In the genomic region with DNA sequence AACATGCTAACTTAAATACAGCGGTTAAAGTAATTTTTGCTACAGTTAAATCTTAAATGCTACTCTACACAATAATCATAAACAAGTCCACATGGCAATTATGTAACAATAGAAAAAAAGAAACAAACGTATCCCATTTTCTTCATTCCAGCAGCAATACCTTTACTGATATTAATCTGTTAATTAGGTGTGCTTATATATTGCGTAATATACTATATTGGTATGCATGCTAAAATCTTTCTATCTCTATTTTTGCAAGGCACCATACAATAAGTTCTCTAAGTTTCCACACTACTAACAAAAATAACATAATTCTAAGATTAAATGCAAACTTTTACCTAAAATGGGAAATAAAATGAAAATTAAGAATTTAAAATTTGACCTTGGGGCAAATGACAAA, we compare ENCODE assay signal across 36 cellular contexts.
DNase-seq lines count a peak whose midpoint lies in the region; ATAC-seq, FAIRE-seq and TF ChIP-seq lines count a peak whose summit lies in the region.
"Had no signal": no experiment of that assay in that cellular context is flagged by ENCODE, and none has a peak within 500 bp of the region (broad histone marks: within the 10 kb centered on the region; RNA-seq: fewer than 3 reads in every experiment).

No MANE protein-coding gene starts in this region.

- TF ChIP-seq RAD21 in HepG2 (CRISPR knock-in tag; IDR thresholded peaks at IDR 0.05), result no peak
- TF ChIP-seq RAD21 in IMR-90 (IDR thresholded peaks at IDR 0.05; ENCODE audit: low read length), result no peak
- TF ChIP-seq RAD21 in K562 (CRISPR knock-in tag; conservative IDR thresholded peaks at IDR 0.05 in 1 of 2, IDR thresholded peaks at IDR 0.05 in 1 of 2), result no peak
- no peak for TF ChIP-seq RAD21 in H1 (IDR thresholded peaks at IDR 0.05 in 1 of 2, conservative IDR thresholded peaks at IDR 0.05 in 1 of 2; ENCODE audit: low read depth in 2 of 2, low read length in 2 of 2)

- no peaks in the 10 kb centered on the region for H3K36me3 Mint-ChIP-seq in activated naive CD4-positive, alpha-beta T cell treated with anti-CD3 and anti-CD28 coated beads for 36 hours (ENCODE audit: low read depth)
- H3K36me3 Mint-ChIP-seq: CD14-positive monocyte; CD4-positive, alpha-beta memory T cell; CD4-positive, CD25-positive, alpha-beta regulatory T cell; CD8-positive, alpha-beta memory T cell; CD8-positive, alpha-beta T cell had no signal

- H2BK15ac ChIP-seq in IMR-90 (ENCODE audit: low read depth, low read length) (no peak overlapping the region), H1 (ENCODE audit: low read length) (no peak overlapping the region)

- TF ChIP-seq EP300 in HepG2 (IDR thresholded peaks at IDR 0.05; ENCODE audit: low read depth in 2 of 2, low read length in 2 of 2), result no peak
- no peak for TF ChIP-seq EP300 in HepG2 (CRISPR knock-in tag; IDR thresholded peaks at IDR 0.05; ENCODE audit: borderline replicate concordance)
- TF ChIP-seq EP300 in K562 (IDR thresholded peaks at IDR 0.05; ENCODE audit: low read length), result no peak
- no peak for TF ChIP-seq EP300 in H1 (IDR thresholded peaks at IDR 0.05; ENCODE audit: borderline replicate concordance in 1 of 2, low read depth in 2 of 2, low read length in 2 of 2)

- POLR2A ChIA-PET in HepG2 (lab: Yijun Ruan, JAX) (no interaction called here), IMR-90 (lab: Charles Lee; ENCODE audit: unreplicated experiment) (no interaction called here), K562 (lab: Yijun Ruan, JAX) (no interaction called here), H1 (lab: Charles Lee; ENCODE audit: partially characterized antibody) (no interaction called here)

- H2AK5ac ChIP-seq in IMR-90 (ENCODE audit: low read depth, low read length) (no peak overlapping the region), H1 (ENCODE audit: low read depth, low read length) (no peak overlapping the region)

- H2BK20ac ChIP-seq in IMR-90 (ENCODE audit: low read depth, low read length) (no peak overlapping the region), H1 (ENCODE audit: low read length) (no peak overlapping the region)

- H3K23ac ChIP-seq in IMR-90 (ENCODE audit: low read depth, low read length) (no peak overlapping the region), H1 (ENCODE audit: insufficient read length) (no peak overlapping the region)

- H3K18ac ChIP-seq in IMR-90 (ENCODE audit: low read depth, low read length), result no peak overlapping the region
- no peak overlapping the region for H3K18ac ChIP-seq in H1 (ENCODE audit: extremely low read depth, low read length)

- H4K8ac ChIP-seq in IMR-90 (ENCODE audit: low read depth in 2 of 2, low read length in 2 of 2) (no peak overlapping the region), H1 (ENCODE audit: extremely low read depth, insufficient read depth, low read length) (no peak overlapping the region)

- H3K4me3 Mint-ChIP-seq in activated naive CD4-positive, alpha-beta T cell treated with anti-CD3 and anti-CD28 coated beads for 36 hours, result no peak overlapping the region
- H3K4me3 Mint-ChIP-seq: B cell; CD14-positive monocyte; CD4-positive, alpha-beta memory T cell; CD4-positive, alpha-beta T cell; CD4-positive, CD25-positive, alpha-beta regulatory T cell; CD8-positive, alpha-beta memory T cell; CD8-positive, alpha-beta T cell had no signal

- H3K9me3 ChIP-seq in HepG2 (ENCODE audit: low read length), result no peaks in the 10 kb centered on the region
- no peaks in the 10 kb centered on the region for H3K9me3 ChIP-seq in right lobe of liver
- H3K9me3 ChIP-seq in IMR-90 (ENCODE audit: control insufficient read depth, insufficient read depth, low read length), result peaks cover 3% of the 10 kb centered on the region; the same call in 1 of the 2 replicates
- H3K9me3 ChIP-seq in K562 (replicated peaks; ENCODE audit: control insufficient read depth, insufficient read depth, low read depth, low read length), result no peaks in the 10 kb centered on the region; the same call in 1 of the 2 replicates
- no peaks in the 10 kb centered on the region for H3K9me3 ChIP-seq in H1 (ENCODE audit: insufficient read depth in 2 of 2, low read depth in 1 of 2, low read length in 1 of 2)
- H3K9me3 ChIP-seq: A549; BE2C; BLaER1; BLaER1 treated with 17β-estradiol and CSF1 and Interleukin-3, amounts not matched to agents 10 nM and 100 nM; Caco-2 had no signal

- CTCF ChIA-PET in HepG2 (lab: Yijun Ruan, JAX; ENCODE audit: low intra/inter-chr PET ratio, low total read pairs), result no interaction called here
- CTCF ChIA-PET in IMR-90 (lab: Yijun Ruan, JAX), result no interaction called here
- CTCF ChIA-PET in K562 (lab: Yijun Ruan, JAX; ENCODE audit: low intra/inter-chr PET ratio), result no interaction called here
- CTCF ChIA-PET in H1 (lab: Charles Lee; ENCODE audit: partially characterized antibody), result interaction anchor here (0.7 kb wide), 1 partner anchor 564 kb away, joined by 3 read pairs; no protein-coding TSS in a partner anchor
- CTCF ChIA-PET in activated naive CD4-positive, alpha-beta T cell treated with anti-CD3 and anti-CD28 coated beads for 36 hours (lab: Charles Lee), result no interaction called here

- intact Hi-C loops in HepG2 (cut with micrococcal nuclease; ENCODE audit: unreplicated experiment), result no loop called here
- intact Hi-C loops in right lobe of liver (cut with DNase I), result no loop called here
- intact Hi-C loops in IMR-90 (cut with micrococcal nuclease), result no loop called here
- intact Hi-C loops in K562 (cut with micrococcal nuclease), result no loop called here
- intact Hi-C loops in activated naive CD4-positive, alpha-beta T cell treated with anti-CD3 and anti-CD28 coated beads for 36 hours (cut with micrococcal nuclease), result no loop called here
- intact Hi-C loops in left cardiac atrium (cut with DNase I), result no loop called here

- H2AFZ ChIP-seq in HepG2 (ENCODE audit: low read length) (no peak overlapping the region), IMR-90 (replicated peaks; ENCODE audit: low read length, poor library complexity) (no peak overlapping the region), K562 (ENCODE audit: low read depth, low read length) (no peak overlapping the region), H1 (ENCODE audit: low read length) (no peak overlapping the region)

- peaks cover 2% of the 10 kb centered on the region for H3K9me3 Mint-ChIP-seq in activated naive CD4-positive, alpha-beta T cell treated with anti-CD3 and anti-CD28 coated beads for 36 hours
- H3K9me3 Mint-ChIP-seq: CD8-positive, alpha-beta T cell had no signal

- H3K27me3 ChIP-seq in HepG2 (ENCODE audit: control insufficient read depth in 1 of 2, insufficient read depth in 2 of 2, low read length in 2 of 2) (no peaks in the 10 kb centered on the region), right lobe of liver (no peaks in the 10 kb centered on the region), IMR-90 (ENCODE audit: control insufficient read depth, insufficient read depth, low read length) (no peaks in the 10 kb centered on the region), K562 (ENCODE audit: control insufficient read depth in 2 of 2, insufficient read depth in 2 of 2, low read length in 2 of 2) (no peaks in the 10 kb centered on the region), H1 (replicated peaks in 1 of 4; ENCODE audit: control insufficient read depth in 3 of 4, extremely low read depth in 1 of 4, insufficient read depth in 3 of 4, low read length in 3 of 4) (no peaks in the 10 kb centered on the region)
- H3K27me3 ChIP-seq: BE2C; BLaER1; BLaER1 treated with 17β-estradiol and CSF1 and Interleukin-3, amounts not matched to agents 10 nM and 100 nM had no signal

- H3K14ac ChIP-seq in IMR-90 (replicated peaks; ENCODE audit: low read depth, low read length) (no peak overlapping the region), H1 (ENCODE audit: insufficient read length) (no peak overlapping the region)

- TF ChIP-seq CTCF in HepG2 (CRISPR knock-in tag; IDR thresholded peaks at IDR 0.05) (no peak), right lobe of liver (IDR thresholded peaks at IDR 0.05) (no peak), IMR-90 (conservative IDR thresholded peaks at IDR 0.05; ENCODE audit: low read depth, low read length) (no peak), K562 (IDR thresholded peaks at IDR 0.05 in 2 of 3, conservative IDR thresholded peaks at IDR 0.05 in 1 of 3; ENCODE audit: insufficient read depth in 2 of 3, low read depth in 1 of 3, low read length in 3 of 3) (no peak), H1 (IDR thresholded peaks at IDR 0.05; ENCODE audit: control extremely low read depth in 1 of 3, insufficient read depth in 1 of 3, low read depth in 1 of 3, low read length in 3 of 3) (no peak)

- H2BK12ac ChIP-seq in H1 (ENCODE audit: low read depth, low read length), result no peak overlapping the region

- H3K27me3 Mint-ChIP-seq in activated naive CD4-positive, alpha-beta T cell treated with anti-CD3 and anti-CD28 coated beads for 36 hours (ENCODE audit: low read depth), result no peaks in the 10 kb centered on the region
- H3K27me3 Mint-ChIP-seq: B cell; CD4-positive, alpha-beta memory T cell; CD4-positive, alpha-beta T cell; CD4-positive, CD25-positive, alpha-beta regulatory T cell; CD8-positive, alpha-beta memory T cell had no signal

- dilution Hi-C loops in IMR-90 (cut with HindIII; ENCODE audit: low sequenced_read_pairs, unreplicated experiment), result no loop called here

- H3K79me2 ChIP-seq in HepG2 (ENCODE audit: insufficient read depth, low read length), result no peaks in the 10 kb centered on the region
- H3K79me2 ChIP-seq in K562 (ENCODE audit: control insufficient read depth, insufficient read depth, low read length), result no peaks in the 10 kb centered on the region
- no peaks in the 10 kb centered on the region for H3K79me2 ChIP-seq in H1 (ENCODE audit: control insufficient read depth in 1 of 2, insufficient read depth in 2 of 2, low read length in 2 of 2)

- H3K4me1 Mint-ChIP-seq in activated naive CD4-positive, alpha-beta T cell treated with anti-CD3 and anti-CD28 coated beads for 36 hours (ENCODE audit: low read depth), result no peaks in the 10 kb centered on the region
- H3K4me1 Mint-ChIP-seq: B cell; CD14-positive monocyte; CD4-positive, CD25-positive, alpha-beta regulatory T cell; CD8-positive, alpha-beta memory T cell had no signal

- in situ Hi-C loops in HepG2 (cut with HindIII; ENCODE audit: extremely low pct_ligation_motif_present, low pct_unique_long_range_greater_than_20kb) (no loop called here), IMR-90 (cut with MboI; ENCODE audit: low sequenced_read_pairs) (no loop called here), K562 (cut with MboI) (no loop called here)

- no peak overlapping the region for H4K91ac ChIP-seq in IMR-90 (ENCODE audit: insufficient read depth, low read depth, low read length)
- no peak overlapping the region for H4K91ac ChIP-seq in H1 (replicated peaks; ENCODE audit: insufficient read length, low read length)

- H3K4me1 ChIP-seq in HepG2 (ENCODE audit: insufficient read depth, low read length) (no peaks in the 10 kb centered on the region), right lobe of liver (no peaks in the 10 kb centered on the region), IMR-90 (ENCODE audit: control insufficient read depth, insufficient read depth, low read length) (no peaks in the 10 kb centered on the region), K562 (replicated peaks in 1 of 2; ENCODE audit: control insufficient read depth in 2 of 2, insufficient read depth in 2 of 2, low read length in 2 of 2) (no peaks in the 10 kb centered on the region), H1 (replicated peaks in 1 of 4; ENCODE audit: control insufficient read depth in 3 of 4, insufficient read depth in 4 of 4, low read length in 3 of 4) (no peaks in the 10 kb centered on the region)
- H3K4me1 ChIP-seq: A549; BE2C; BLaER1 treated with 17β-estradiol and CSF1 and Interleukin-3, amounts not matched to agents 10 nM and 100 nM; Caco-2 had no signal

- H3K79me1 ChIP-seq in IMR-90 (ENCODE audit: low read depth in 1 of 2, low read length in 2 of 2) (no peaks in the 10 kb centered on the region), H1 (ENCODE audit: low read depth, low read length) (no peaks in the 10 kb centered on the region)

- H2BK5ac ChIP-seq in IMR-90 (ENCODE audit: low read depth, low read length, poor library complexity, severe bottlenecking) (no peak overlapping the region), H1 (ENCODE audit: low read depth, low read length) (no peak overlapping the region)

- H4K5ac ChIP-seq in IMR-90 (ENCODE audit: low read depth, low read length), result no peak overlapping the region
- no peak overlapping the region for H4K5ac ChIP-seq in H1 (ENCODE audit: insufficient read length, low read depth, low read length)

- H2BK120ac ChIP-seq in IMR-90 (ENCODE audit: low read depth, low read length) (no peak overlapping the region), H1 (replicated peaks; ENCODE audit: low read depth, low read length) (no peak overlapping the region)

- FAIRE-seq in HepG2 (lab: Jason Lieb, UNC), result no peak
- no peak for FAIRE-seq in K562 (lab: Jason Lieb, UNC)
- FAIRE-seq in H1 (lab: Jason Lieb, UNC), result no peak
- FAIRE-seq: A204.1, A549 had no signal

- TF ChIP-seq POLR2A in HepG2 (IDR thresholded peaks at IDR 0.05; ENCODE audit: insufficient read depth in 1 of 2, low read depth in 2 of 2, low read length in 2 of 2), result no peak
- no peak for TF ChIP-seq POLR2A in right lobe of liver (IDR thresholded peaks at IDR 0.05)
- no peak for TF ChIP-seq POLR2A in IMR-90 (IDR thresholded peaks at IDR 0.05; ENCODE audit: low read depth, low read length)
- TF ChIP-seq POLR2A in K562 (conservative IDR thresholded peaks at IDR 0.05), result no peak
- no peak for TF ChIP-seq POLR2A in H1 (IDR thresholded peaks at IDR 0.05; ENCODE audit: control extremely low read depth in 1 of 2, low read depth in 2 of 2, low read length in 2 of 2)

- H3K36me3 ChIP-seq in HepG2 (replicated peaks in 1 of 2; ENCODE audit: control insufficient read depth in 1 of 2, insufficient read depth in 2 of 2, low read length in 2 of 2), result no peaks in the 10 kb centered on the region
- no peaks in the 10 kb centered on the region for H3K36me3 ChIP-seq in right lobe of liver
- no peaks in the 10 kb centered on the region for H3K36me3 ChIP-seq in IMR-90 (ENCODE audit: control insufficient read depth, insufficient read depth, low read length)
- H3K36me3 ChIP-seq in K562 (ENCODE audit: control insufficient read depth, insufficient read depth, low read length), result no peaks in the 10 kb centered on the region
- H3K36me3 ChIP-seq in H1 (ENCODE audit: control insufficient read depth in 2 of 4, insufficient read depth in 4 of 4, low read length in 3 of 4), result no peaks in the 10 kb centered on the region; a peak in 1 of 8 replicates
- H3K36me3 ChIP-seq: BE2C; BLaER1; BLaER1 treated with 17β-estradiol and CSF1 and Interleukin-3, amounts not matched to agents 10 nM and 100 nM had no signal

- H3K9me1 ChIP-seq in IMR-90 (ENCODE audit: insufficient read depth, low read length) (no peaks in the 10 kb centered on the region), K562 (ENCODE audit: control insufficient read depth, insufficient read depth, low read length) (no peaks in the 10 kb centered on the region)

- H3K4me3 ChIP-seq in HepG2 (replicated peaks in 1 of 3; ENCODE audit: insufficient read depth in 1 of 3, low read depth in 2 of 3, low read length in 3 of 3), result no peak overlapping the region
- H3K4me3 ChIP-seq in right lobe of liver, result no peak overlapping the region
- no peak overlapping the region for H3K4me3 ChIP-seq in IMR-90 (ENCODE audit: insufficient read depth, low read depth, low read length)
- no peak overlapping the region for H3K4me3 ChIP-seq in K562
- H3K4me3 ChIP-seq in H1 (ENCODE audit: extremely low read depth in 1 of 4, insufficient read depth in 2 of 4, low read depth in 3 of 4, low read length in 4 of 4), result no peak overlapping the region
- H3K4me3 ChIP-seq: A549; BLaER1; BLaER1 treated with 17β-estradiol and CSF1 and Interleukin-3, amounts not matched to agents 10 nM and 100 nM had no signal

- H3K23me2 ChIP-seq in H1 (ENCODE audit: low read depth, low read length), result no peaks in the 10 kb centered on the region

- H3K9ac ChIP-seq in HepG2 (ENCODE audit: insufficient read depth, low read depth, low read length) (no peak overlapping the region), IMR-90 (ENCODE audit: low read depth, low read length) (no peak overlapping the region), K562 (ENCODE audit: insufficient read depth in 1 of 2, low read depth in 2 of 2, low read length in 2 of 2) (no peak overlapping the region), H1 (replicated peaks in 1 of 4; ENCODE audit: extremely low read depth in 1 of 4, low read depth in 3 of 4, low read length in 3 of 4) (no peak overlapping the region)
- H3K9ac ChIP-seq: BLaER1; BLaER1 treated with 17β-estradiol and CSF1 and Interleukin-3, amounts not matched to agents 10 nM and 100 nM had no signal

- H3K56ac ChIP-seq in IMR-90 (ENCODE audit: extremely low read depth, insufficient read depth, low read length) (no peak overlapping the region), H1 (replicated peaks; ENCODE audit: insufficient read length, low read depth, low read length) (no peak overlapping the region)

- H3K4me2 ChIP-seq in HepG2 (ENCODE audit: low read depth, low read length) (no peak overlapping the region), IMR-90 (ENCODE audit: low read depth, low read length) (no peak overlapping the region), K562 (ENCODE audit: insufficient read depth, low read length) (no peak overlapping the region), H1 (ENCODE audit: insufficient read depth in 1 of 2, low read depth in 2 of 2, low read length in 2 of 2) (no peak overlapping the region)
- H3K4me2 ChIP-seq: A549; BLaER1; BLaER1 treated with 17β-estradiol and CSF1 and Interleukin-3, amounts not matched to agents 10 nM and 100 nM had no signal

- no peak overlapping the region for H3K27ac ChIP-seq in HepG2 (ENCODE audit: extremely low read length, insufficient read depth, low read length)
- H3K27ac ChIP-seq in right lobe of liver, result no peak overlapping the region
- H3K27ac ChIP-seq in IMR-90 (ENCODE audit: insufficient read depth, low read length), result no peak overlapping the region
- H3K27ac ChIP-seq in K562 (ENCODE audit: extremely low read depth, low read depth, low read length), result no peak overlapping the region
- H3K27ac ChIP-seq in H1 (ENCODE audit: low read depth, low read length), result no peak overlapping the region
- H3K27ac ChIP-seq: 22Rv1; A549; BLaER1; BLaER1 treated with 17β-estradiol and CSF1 and Interleukin-3, amounts not matched to agents 10 nM and 100 nM; C4-2B had no signal

- 24% methylated on average over 3 of the region's 3 CpGs for WGBS in HepG2 (ENCODE audit: low lambda C conversion rate)
- 50% methylated on average over 3 of the region's 3 CpGs for WGBS in right lobe of liver (ENCODE audit: insufficient coverage, low coverage, low lambda C conversion rate, missing lambda C conversion rate)
- no CpG with 5 or more reads among the region's 3 CpGs for WGBS in IMR-90 (ENCODE audit: extremely low coverage in 2 of 2, insufficient read length in 1 of 2), 2 experiments
- WGBS in K562 (ENCODE audit: insufficient coverage, low coverage, missing lambda C conversion rate), result 5% methylated on average over 3 of the region's 3 CpGs
- 89% methylated on average over 3 of the region's 3 CpGs; no CpG with 5 or more reads in 1 of the 2 experiments for WGBS in H1 (ENCODE audit: extremely low coverage in 1 of 2, insufficient coverage in 1 of 2, insufficient read length in 1 of 2, insufficient replicate concordance in 2 of 2, low coverage in 1 of 2, low lambda C conversion rate in 2 of 2, missing lambda C conversion rate in 1 of 2), 2 experiments

- no peak for ATAC-seq in HepG2
- no peak for ATAC-seq in right lobe of liver
- no peak for ATAC-seq in IMR-90 (ENCODE audit: low read depth)
- ATAC-seq in K562, result no peak
- ATAC-seq in left cardiac atrium, result no peak
- ATAC-seq: A549; CD8-positive, alpha-beta T cell had no signal

- no peak overlapping the region for H2AK9ac ChIP-seq in IMR-90 (replicated peaks; ENCODE audit: low read depth, low read length, poor library complexity)

- H4K20me1 ChIP-seq in HepG2 (ENCODE audit: insufficient read depth, low read length) (no peaks in the 10 kb centered on the region), IMR-90 (ENCODE audit: insufficient read depth, low read length) (no peaks in the 10 kb centered on the region), K562 (replicated peaks; ENCODE audit: control insufficient read depth, insufficient read depth, low read length) (no peaks in the 10 kb centered on the region), H1 (replicated peaks in 1 of 2; ENCODE audit: control insufficient read depth in 1 of 2, insufficient read depth in 2 of 2, low read length in 2 of 2) (peaks cover 0 to 2% of the 10 kb centered on the region in 2 experiments)
- H4K20me1 ChIP-seq: BLaER1; BLaER1 treated with 17β-estradiol and CSF1 and Interleukin-3, amounts not matched to agents 10 nM and 100 nM had no signal

- H3K4ac ChIP-seq in IMR-90 (ENCODE audit: low read depth, low read length) (no peak overlapping the region), H1 (replicated peaks; ENCODE audit: insufficient read length, low read depth, low read length) (no peak overlapping the region)

- H3K27ac Mint-ChIP-seq in activated naive CD4-positive, alpha-beta T cell treated with anti-CD3 and anti-CD28 coated beads for 36 hours, result no peak overlapping the region
- H3K27ac Mint-ChIP-seq: B cell; CD14-positive monocyte; CD4-positive, alpha-beta memory T cell; CD4-positive, alpha-beta T cell; CD4-positive, CD25-positive, alpha-beta regulatory T cell; CD8-positive, alpha-beta memory T cell; CD8-positive, alpha-beta T cell had no signal

- BruUV-seq in HepG2 (replicated peaks; lab: Mats Ljungman, UMichigan) (no TSS peak), IMR-90 (replicated peaks; lab: Mats Ljungman, UMichigan) (no TSS peak), K562 (replicated peaks; lab: Mats Ljungman, UMichigan) (no TSS peak)

- DNase-seq in HepG2 (ENCODE audit: low spot score) (no peak), right lobe of liver (no peak), IMR-90 (no peak), K562 (ENCODE audit: extremely low read depth in 1 of 4, low spot score in 3 of 4) (no peak), H1 (ENCODE audit: low read depth in 1 of 2, low spot score in 2 of 2) (no peak), amygdala (lab: John Stamatoyannopoulos, UW) (no peak), left cardiac atrium (no peak)
- DNase-seq in activated naive CD4-positive, alpha-beta T cell treated with anti-CD3 and anti-CD28 coated beads for 36 hours, result no peak
- DNase-seq: 8988T; ACHN; AML-193; BE2C; C1 segment of cervical spinal cord; Caco-2; Calu3; CD4-positive, alpha-beta memory T cell; CD4-positive, alpha-beta T cell; CD4-positive, CD25-positive, alpha-beta regulatory T cell; CD8-positive, alpha-beta memory T cell; CD8-positive, alpha-beta T cell; COR-L47; DMS 273 treated with DMSO at 0.1 percent for 48 hours; DMS153; DMS53; DMS79; DMS79 treated with DMSO at 0.1 percent for 48 hours; DND-41; EL had no signal
